ENCODE assay signal across 13 cellular contexts in the genomic region with DNA sequence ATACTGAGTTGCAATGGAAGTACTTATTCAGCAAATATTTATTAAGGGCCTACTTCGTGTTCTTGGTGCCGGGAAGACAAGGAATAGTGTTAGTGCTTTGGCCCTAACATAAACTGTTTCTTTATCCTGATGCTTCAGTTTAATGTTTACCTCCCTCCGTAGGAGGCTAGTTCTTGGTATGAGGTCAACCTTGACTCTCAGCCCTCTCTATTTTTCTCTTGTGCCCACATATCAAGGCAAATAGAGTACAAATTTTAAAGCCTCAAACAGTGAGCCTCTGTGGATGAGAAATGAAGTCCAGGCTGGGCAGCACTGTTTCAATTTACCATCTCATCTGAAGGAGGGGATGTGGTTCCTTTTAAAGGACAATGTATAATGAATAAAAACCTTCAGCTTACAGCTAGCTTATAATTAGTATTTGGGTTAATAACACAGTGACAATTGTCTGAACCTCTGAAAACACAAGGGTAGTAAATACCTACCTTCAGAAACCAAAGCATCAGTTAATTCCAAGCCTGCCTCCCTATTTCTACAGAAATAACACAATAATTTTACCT.
A peak's percentile ranks its signal among the peaks of the same experiment; 100 is the strongest.
DNase-seq lines count a peak whose midpoint lies in the region; ATAC-seq and TF ChIP-seq lines count a peak whose summit lies in the region.
"Had no signal": no experiment of that assay in that cellular context is flagged by ENCODE, and none has a peak within 500 bp of the region (broad histone marks: within the 10 kb centered on the region; RNA-seq: fewer than 3 reads in every experiment).

No MANE protein-coding gene starts in this region.

- peaks cover 6% of the 10 kb centered on the region for H3F3A ChIP-seq in smooth muscle cell (ENCODE audit: low read depth)

- no peaks in the 10 kb centered on the region for H3K36me3 ChIP-seq in iPS-20b (ENCODE audit: insufficient read depth, low read depth, low read length)
- no peaks in the 10 kb centered on the region for H3K36me3 ChIP-seq in smooth muscle cell (ENCODE audit: low read depth)

- H3K9me3 ChIP-seq in iPS-20b (ENCODE audit: insufficient read depth, low read depth, low read length) (no peaks in the 10 kb centered on the region), smooth muscle cell (replicated peaks; ENCODE audit: low read depth) (no peaks in the 10 kb centered on the region)

- H3K4me3 ChIP-seq in iPS-20b (ENCODE audit: low read length) (no peak overlapping the region), smooth muscle cell (no peak overlapping the region)

- H3K27ac ChIP-seq in iPS-20b (ENCODE audit: low read length) = no peak overlapping the region
- peak overlapping the region; percentile 64 for H3K27ac ChIP-seq in smooth muscle cell (ENCODE audit: low read depth)

- WGBS in smooth muscle cell (ENCODE audit: low lambda C conversion rate) = 51% methylated on average over 3 of the region's 3 CpGs

- intact Hi-C loops in posterior cingulate gyrus (cut with DNase I) = no loop called here

- H3K79me2 ChIP-seq in smooth muscle cell (ENCODE audit: low read depth) = peaks cover 72% of the 10 kb centered on the region

- TF ChIP-seq CTCF in smooth muscle cell (IDR thresholded peaks at IDR 0.05; ENCODE audit: borderline replicate concordance, insufficient read depth, poor library complexity, severe bottlenecking) = no peak

- H3K4me2 ChIP-seq in smooth muscle cell = peak overlapping the region; percentile 31

- peaks cover 48% of the 10 kb centered on the region for H4K20me1 ChIP-seq in smooth muscle cell (ENCODE audit: low read depth)

- H2AFZ ChIP-seq in smooth muscle cell (ENCODE audit: low read depth) = no peak overlapping the region

- no peak for DNase-seq in smooth muscle cell (lab: John Stamatoyannopoulos, UW; ENCODE audit: unreplicated experiment)
- DNase-seq in dedifferentiated amniotic fluid mesenchymal stem cell (ENCODE audit: extremely low spot score) = no peak
- no peak for DNase-seq in posterior cingulate gyrus
- no peak for DNase-seq in NCI-H2107 treated with DMSO at 0.1 percent for 48 hours (lab: John Stamatoyannopoulos, UW; ENCODE audit: unreplicated experiment)
- no peak for DNase-seq in medulla oblongata (ENCODE audit: extremely low spot score)
- DNase-seq: activated T-cell treated with anti-CD3 and anti-CD28 coated beads, Interleukin-2, amount 50 U/mL, for 72 hours; DMS79 treated with DMSO at 0.1 percent for 48 hours; Karpas-422; NCI-H526 treated with DMSO at 0.1 percent for 48 hours; retina had no signal

- H3K27me3 ChIP-seq in iPS-20b (ENCODE audit: insufficient read depth, low read length) = no peaks in the 10 kb centered on the region
- H3K27me3 ChIP-seq in smooth muscle cell (ENCODE audit: low read depth) = no peaks in the 10 kb centered on the region

- peaks cover 11% of the 10 kb centered on the region for H3K4me1 ChIP-seq in iPS-20b (ENCODE audit: insufficient read depth, low read length)
- peaks cover 41% of the 10 kb centered on the region for H3K4me1 ChIP-seq in smooth muscle cell (ENCODE audit: low read depth)

- ATAC-seq in GM19463 (IDR thresholded peaks at IDR 0.05; ENCODE audit: unreplicated experiment) = peak; percentile 75
- peak; percentile 56 for ATAC-seq in HG03460 (IDR thresholded peaks at IDR 0.05; ENCODE audit: unreplicated experiment)
- ATAC-seq: activated T-cell treated with anti-CD3 and anti-CD28 coated beads, Interleukin-2, amount 50 U/mL, for 72 hours had no signal

- 0 out of 2 replicates have a peak overlapping the region, but pooled peaks have one; percentile 3 for H3K9ac ChIP-seq in iPS-20b (ENCODE audit: low read depth, low read length)
- H3K9ac ChIP-seq in smooth muscle cell (ENCODE audit: low read depth) = peak overlapping the region; percentile 41
